In the genomic region with DNA sequence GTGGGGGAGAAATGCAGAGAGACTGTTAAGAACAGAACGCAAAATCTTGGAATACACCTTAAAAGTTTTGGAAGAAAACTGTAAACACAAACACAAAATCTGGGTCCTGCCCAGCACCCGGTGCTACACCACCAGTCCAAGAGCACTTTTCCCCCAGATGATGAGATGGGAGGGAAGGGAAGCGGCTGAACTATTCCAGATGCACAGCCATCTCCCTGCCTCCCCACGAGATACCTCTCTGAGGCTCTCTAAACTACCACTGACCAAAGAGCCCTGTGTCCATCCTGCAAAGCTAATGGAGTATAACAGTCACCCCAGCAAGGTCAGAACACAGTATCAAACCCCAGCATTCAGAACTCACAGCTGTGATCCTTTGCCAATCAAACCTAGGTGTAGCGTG, we compare ENCODE assay signal across 12 cellular contexts. TPM values are rescaled to one million over a fixed set of nuclear protein-coding genes. Genes with fewer than 3 reads are reported as not detected.
A peak's percentile ranks its signal among the peaks of the same experiment; 100 is the strongest.
DNase-seq lines count a peak whose midpoint lies in the region; ATAC-seq and TF ChIP-seq lines count a peak whose summit lies in the region.
"Had no signal": no experiment of that assay in that cellular context is flagged by ENCODE, and none has a peak within 500 bp of the region (broad histone marks: within the 10 kb centered on the region; RNA-seq: fewer than 3 reads in every experiment).

No MANE protein-coding gene starts in this region.

- peaks cover 2% of the 10 kb centered on the region for H4K20me1 ChIP-seq in fibroblast of lung (ENCODE audit: control insufficient read depth, extremely low read depth, insufficient read depth, low read length)

- no peak overlapping the region for H3K4me3 Mint-ChIP-seq in activated CD4-positive, alpha-beta T cell treated with anti-CD3 and anti-CD28 coated beads, Interleukin-2, amount 10 ng/mL, durations not matched to agents 7 days and 5 days
- H3K4me3 Mint-ChIP-seq: naive thymus-derived CD8-positive, alpha-beta T cell; stimulated activated effector memory CD8-positive, alpha-beta T cell treated with anti-CD3 and anti-CD28 coated beads, Interleukin-12 subunit alpha, Interleukin-12 subunit beta, amount 100 ng/mL, for 72 hours had no signal

- H3K27me3 ChIP-seq in ascending aorta (no peaks in the 10 kb centered on the region), fibroblast of lung (ENCODE audit: control insufficient read depth, insufficient read depth, low read length) (no peaks in the 10 kb centered on the region), ovary (no peaks in the 10 kb centered on the region), upper lobe of left lung (no peaks in the 10 kb centered on the region)

- no peak for TF ChIP-seq EP300 in ovary (IDR thresholded peaks at IDR 0.05)
- TF ChIP-seq EP300 in upper lobe of left lung (IDR thresholded peaks at IDR 0.05): no peak

- WGBS in ovary, 3 donors: 22 to 26% (median 23%) methylated on average over 5 of the region's 5 CpGs
- WGBS in upper lobe of left lung, 2 donors: 66 to 79% methylated on average over 4 to 5 of the region's 5 CpGs

- H3K79me2 ChIP-seq in fibroblast of lung (ENCODE audit: control insufficient read depth, insufficient read depth, low read length): peaks cover 97% of the 10 kb centered on the region

- no peaks in the 10 kb centered on the region for H3K36me3 Mint-ChIP-seq in activated CD4-positive, alpha-beta T cell treated with anti-CD3 and anti-CD28 coated beads, Interleukin-2, amount 10 ng/mL, durations not matched to agents 7 days and 5 days (ENCODE audit: low read depth)
- H3K36me3 Mint-ChIP-seq: naive thymus-derived CD8-positive, alpha-beta T cell; stimulated activated effector memory CD8-positive, alpha-beta T cell treated with anti-CD3 and anti-CD28 coated beads, Interleukin-12 subunit alpha, Interleukin-12 subunit beta, amount 100 ng/mL, for 72 hours had no signal

- peak overlapping the region; percentile 71 for H3K4me2 ChIP-seq in fibroblast of lung (ENCODE audit: extremely low read depth, insufficient read depth, low read length)

- POLR2A ChIA-PET in activated CD4-positive, alpha-beta T cell treated with anti-CD3 and anti-CD28 coated beads, Interleukin-2, amount 10 ng/mL, durations not matched to agents 7 days and 5 days (lab: Charles Lee): no interaction called here

- DNase-seq in ascending aorta (ENCODE audit: low spot score in 2 of 2): no peak
- DNase-seq in fibroblast of lung (ENCODE audit: low read depth in 2 of 2): peak in 1 of 2 donors; percentile 13
- no peak for DNase-seq in ovary
- no peak for DNase-seq in upper lobe of left lung
- DNase-seq in activated CD4-positive, alpha-beta T cell treated with anti-CD3 and anti-CD28 coated beads, Interleukin-2, amount 10 ng/mL, durations not matched to agents 7 days and 5 days: no peak
- DNase-seq: GOT3; naive thymus-derived CD8-positive, alpha-beta T cell; NCI-H1417 treated with DMSO at 0.1 percent for 48 hours; NCI-H524 treated with DMSO at 0.1 percent for 48 hours had no signal

- TF ChIP-seq CTCF in ascending aorta (IDR thresholded peaks at IDR 0.05) (no peak), fibroblast of lung (conservative IDR thresholded peaks at IDR 0.05 in 1 of 2, IDR thresholded peaks at IDR 0.05 in 1 of 2; ENCODE audit: low read depth in 1 of 2, low read length in 2 of 2) (no peak), ovary (IDR thresholded peaks at IDR 0.05) (no peak), upper lobe of left lung (IDR thresholded peaks at IDR 0.05) (no peak)

- no peak for TF ChIP-seq POLR2A in ovary (IDR thresholded peaks at IDR 0.05)
- no peak for TF ChIP-seq POLR2A in upper lobe of left lung (IDR thresholded peaks at IDR 0.05)

- no peaks in the 10 kb centered on the region for H3K4me1 Mint-ChIP-seq in activated CD4-positive, alpha-beta T cell treated with anti-CD3 and anti-CD28 coated beads, Interleukin-2, amount 10 ng/mL, durations not matched to agents 7 days and 5 days
- H3K4me1 Mint-ChIP-seq: stimulated activated effector memory CD8-positive, alpha-beta T cell treated with anti-CD3 and anti-CD28 coated beads, Interleukin-12 subunit alpha, Interleukin-12 subunit beta, amount 100 ng/mL, for 72 hours had no signal

- H3K4me3 ChIP-seq in ascending aorta (peak overlapping the region; percentile 28 to 50), fibroblast of lung (replicated peaks in 1 of 4; ENCODE audit: control extremely low read depth in 1 of 4, insufficient read depth in 1 of 4, low read depth in 3 of 4, low read length in 4 of 4) (peak overlapping the region in 2 of 4 experiments; percentile 5 to 94), ovary (no peak overlapping the region), upper lobe of left lung (no peak overlapping the region)

- H3K36me3 ChIP-seq in ascending aorta (peaks cover 21 to 23% of the 10 kb centered on the region in 2 donors), fibroblast of lung (ENCODE audit: control insufficient read depth, insufficient read depth, low read length) (peaks cover 19% of the 10 kb centered on the region), ovary (no peaks in the 10 kb centered on the region), upper lobe of left lung (peaks cover 0 to 42% (median 4%) of the 10 kb centered on the region in 4 donors)

- peaks cover 11% of the 10 kb centered on the region for H3K27me3 Mint-ChIP-seq in activated CD4-positive, alpha-beta T cell treated with anti-CD3 and anti-CD28 coated beads, Interleukin-2, amount 10 ng/mL, durations not matched to agents 7 days and 5 days

- CTCF ChIA-PET in activated CD4-positive, alpha-beta T cell treated with anti-CD3 and anti-CD28 coated beads, Interleukin-2, amount 10 ng/mL, durations not matched to agents 7 days and 5 days (lab: Charles Lee): no interaction called here

- no peak overlapping the region for H2AFZ ChIP-seq in fibroblast of lung (ENCODE audit: low read length)

- peak overlapping the region; percentile 93 to 98 for H3K27ac ChIP-seq in ascending aorta
- peak overlapping the region; percentile 63 for H3K27ac ChIP-seq in fibroblast of lung (ENCODE audit: insufficient read depth, low read length)
- peak overlapping the region; percentile 39 to 67 for H3K27ac ChIP-seq in ovary
- H3K27ac ChIP-seq in upper lobe of left lung: peak overlapping the region; percentile 80 to 91 (median 85)

- H3K9ac ChIP-seq in fibroblast of lung (ENCODE audit: insufficient read depth, low read length): no peak overlapping the region

- H3K9me3 ChIP-seq in ascending aorta (no peaks in the 10 kb centered on the region), fibroblast of lung (ENCODE audit: control insufficient read depth, insufficient read depth, low read depth, low read length) (no peaks in the 10 kb centered on the region), ovary (no peaks in the 10 kb centered on the region), upper lobe of left lung (no peaks in the 10 kb centered on the region)

- H3K4me1 ChIP-seq in ascending aorta (peaks cover 41 to 94% of the 10 kb centered on the region in 2 donors), fibroblast of lung (ENCODE audit: control insufficient read depth, extremely low read depth, insufficient read depth, low read length) (peaks cover 70% of the 10 kb centered on the region), ovary (ENCODE audit: insufficient read depth) (peaks cover 61% of the 10 kb centered on the region), upper lobe of left lung (peaks cover 87 to 92% (median 89%) of the 10 kb centered on the region in 4 donors)

- ATAC-seq in upper lobe of left lung (ENCODE audit: low FRiP score in 2 of 2) (peak in 1 of 2 donors; percentile 7), HG02571 (IDR thresholded peaks at IDR 0.05; ENCODE audit: unreplicated experiment) (no peak), HG03280 (IDR thresholded peaks at IDR 0.05; ENCODE audit: unreplicated experiment) (no peak)
- ATAC-seq: naive thymus-derived CD8-positive, alpha-beta T cell; stimulated activated effector memory CD8-positive, alpha-beta T cell treated with anti-CD3 and anti-CD28 coated beads, Interleukin-12 subunit alpha, Interleukin-12 subunit beta, amount 100 ng/mL, for 72 hours had no signal

- no peak overlapping the region for H3K27ac Mint-ChIP-seq in activated CD4-positive, alpha-beta T cell treated with anti-CD3 and anti-CD28 coated beads, Interleukin-2, amount 10 ng/mL, durations not matched to agents 7 days and 5 days
- H3K27ac Mint-ChIP-seq: naive thymus-derived CD8-positive, alpha-beta T cell; stimulated activated effector memory CD8-positive, alpha-beta T cell treated with anti-CD3 and anti-CD28 coated beads, Interleukin-12 subunit alpha, Interleukin-12 subunit beta, amount 100 ng/mL, for 72 hours had no signal

- intact Hi-C loops in ascending aorta (cut with DNase I): loop anchor here (10.0 kb wide), 2 partner anchors 894 to 1544 kb away; no protein-coding TSS in a partner anchor
- intact Hi-C loops in ovary (cut with DNase I): no loop called here

- no peaks in the 10 kb centered on the region for H3K9me3 Mint-ChIP-seq in activated CD4-positive, alpha-beta T cell treated with anti-CD3 and anti-CD28 coated beads, Interleukin-2, amount 10 ng/mL, durations not matched to agents 7 days and 5 days
- H3K9me3 Mint-ChIP-seq: naive thymus-derived CD8-positive, alpha-beta T cell; stimulated activated effector memory CD8-positive, alpha-beta T cell treated with anti-CD3 and anti-CD28 coated beads, Interleukin-12 subunit alpha, Interleukin-12 subunit beta, amount 100 ng/mL, for 72 hours had no signal

RNA-seq across cellular contexts. Expression of gene SPARC, which starts 8.0 kb away (rescaled TPM):
- total RNA-seq in ascending aorta (935 TPM), fibroblast of lung (408 and 448 TPM in 2 replicates), ovary (1,000 to 10,000 TPM in 1 of 7 donors, 100 to 1,000 TPM in 6; 220 to 1,059 (median 717) TPM), upper lobe of left lung (1,000 to 10,000 TPM in 1 of 6 donors, 100 to 1,000 TPM in 5; 234 to 1,553 (median 581) TPM)
- polyA plus RNA-seq in fibroblast of lung (3,177 and 6,513 TPM in 2 replicates), ovary (1,000 to 10,000 TPM in 1 of 2 donors, 100 to 1,000 TPM in 1; 924 to 2,564 TPM)
- 2,724 and 6,217 TPM in 2 replicates for polyA plus RNA-seq in fibroblast of lung (2012)
- 2,926 and 5,651 TPM in 2 replicates for polyA minus RNA-seq in fibroblast of lung (ENCODE audit: low replicate concordance)
- total RNA-seq in activated CD4-positive, alpha-beta T cell treated with anti-CD3 and anti-CD28 coated beads, Interleukin-2, amount 10 ng/mL, durations not matched to agents 7 days and 5 days: 1 to 10 TPM in 1 of 2 experiments, under 1 TPM in 1; 0.27 to 1.1 TPM
- total RNA-seq: naive thymus-derived CD8-positive, alpha-beta T cell had no signal
- polyA plus RNA-seq: naive thymus-derived CD8-positive, alpha-beta T cell had no signal

Comparison
In these comparisons a context has a peak if more than half of its experiments do, and no peak if none do; other contexts are left out.
1. H3K4me3 ChIP-seq: peak in ascending aorta (2 of 2); none in ovary (single experiment) and upper lobe of left lung (0 of 4).
2. RNA of gene SPARC, which starts 8.0 kb away (total RNA-seq): 935 TPM in ascending aorta (single experiment), 234 to 1,553 TPM in upper lobe of left lung, 220 to 1,059 TPM in ovary and 408 to 448 TPM in fibroblast of lung; 0.27 to 1.1 TPM in activated CD4-positive, alpha-beta T cell treated with anti-CD3 and anti-CD28 coated beads, Interleukin-2, amount 10 ng/mL, durations not matched to agents 7 days and 5 days; every median in the first group is over 100 times any median in the second.
3. Peak in every context shown above with its lines, with median percentiles within 50 percentile points of each other: H3K27ac ChIP-seq.